1 cellular context compared by ENCODE assay signal in the genomic region with DNA sequence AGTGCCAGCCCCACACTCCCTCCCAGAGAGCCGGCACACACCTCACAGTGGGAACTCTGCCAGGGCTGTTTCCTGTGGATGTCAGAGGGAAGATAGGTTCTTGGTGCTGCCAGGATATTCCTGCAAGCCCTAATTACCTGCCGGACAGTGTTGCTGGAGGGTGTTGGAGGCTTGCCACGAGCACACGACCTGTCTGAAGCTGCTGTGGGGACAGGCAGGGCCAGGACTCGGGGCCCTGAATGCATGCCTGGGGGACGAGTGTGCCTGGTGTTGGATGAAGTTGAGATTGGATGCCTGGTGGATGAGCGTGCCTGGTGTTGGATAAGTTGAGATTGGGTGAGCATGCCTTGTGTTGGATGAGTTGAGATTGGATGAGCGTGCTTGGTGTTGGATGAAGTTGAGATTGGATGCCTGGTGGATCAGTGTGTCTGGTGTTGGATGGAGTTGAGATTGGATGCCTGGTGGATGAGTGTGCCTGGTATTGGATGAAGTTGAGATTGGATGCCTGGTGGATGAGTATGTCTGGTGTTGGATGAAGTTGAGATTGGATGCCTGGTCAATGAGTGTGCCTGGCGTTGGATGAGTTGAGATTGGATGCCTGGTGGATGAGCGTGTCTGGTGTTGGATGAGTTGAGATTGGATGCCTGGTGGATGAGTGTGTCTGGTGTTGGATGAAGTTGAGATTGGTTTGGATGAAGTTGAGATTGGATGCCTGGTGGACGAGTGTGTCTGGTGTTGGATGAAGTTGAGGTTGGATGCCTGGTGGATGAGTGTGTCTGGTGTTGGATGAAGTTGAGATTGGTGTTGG.
TF ChIP-seq lines count a peak whose summit lies in the region.

No MANE protein-coding gene starts in this region.

TF ChIP-seq in SK-N-SH treated with all-trans-retinoic acid at 6 μM for 48 hours, 23 proteins besides CTCF, POLR2A, EP300 and RAD21 (continued from another document):
- TF ChIP-seq SNAI2 (CRISPR knock-in tag; IDR thresholded peaks at IDR 0.05) (no peak), CSDC2 (CRISPR knock-in tag; IDR thresholded peaks at IDR 0.05) (no peak)
